In genomic region chr22:37417737-37418348, GRCh38 we compare ENCODE assay signal across 11 cellular contexts. TPM values are rescaled to one million over a fixed set of nuclear protein-coding genes. Genes with fewer than 3 reads are reported as not detected.
"Had no signal": no experiment of that assay in that cellular context is flagged by ENCODE, and none has a peak within 500 bp of the region (broad histone marks: within the 10 kb centered on the region; RNA-seq: fewer than 3 reads in every experiment).

No MANE protein-coding gene starts in this region.

- H3K27ac ChIP-seq: ascending aorta, esophagus squamous epithelium, parathyroid adenoma had no signal

- H3K27me3 ChIP-seq: ascending aorta had no signal

- H3K9me3 Mint-ChIP-seq: activated CD4-positive, alpha-beta T cell treated with anti-CD3 and anti-CD28 coated beads, Interleukin-2, amount 10 ng/mL, durations not matched to agents 24 days and 14 days; activated T-helper 1 cell treated with anti-CD3 and anti-CD28 coated beads, Interleukin-12 subunit alpha, Interleukin-12 subunit beta, Interleukin-2, Interleukin-4 antibody, amounts not matched to agents 30 ng/mL and 10 ng/mL and 1 ng/mL, durations not matched to agents 14 hours and 24 hours and 36 hours; stimulated activated effector memory CD8-positive, alpha-beta T cell treated with anti-CD3 and anti-CD28 coated beads, Interleukin-12 subunit alpha, Interleukin-12 subunit beta, amount 100 ng/mL, for 72 hours had no signal

- H3K36me3 Mint-ChIP-seq: stimulated activated effector memory CD8-positive, alpha-beta T cell treated with anti-CD3 and anti-CD28 coated beads, Interleukin-12 subunit alpha, Interleukin-12 subunit beta, amount 100 ng/mL, for 72 hours had no signal

- H2AFZ ChIP-seq: parathyroid adenoma had no signal

- H3K4me1 ChIP-seq: ascending aorta, parathyroid adenoma had no signal

- H3K36me3 ChIP-seq: ascending aorta, esophagus squamous epithelium had no signal

- H3K4me3 ChIP-seq: ascending aorta, esophagus squamous epithelium had no signal

- H3K79me2 ChIP-seq: parathyroid adenoma had no signal

- DNase-seq: activated CD4-positive, alpha-beta T cell treated with anti-CD3 and anti-CD28 coated beads, Interleukin-2, amount 10 ng/mL, durations not matched to agents 24 days and 14 days; activated CD4-positive, CD25-positive, alpha-beta regulatory T cell; activated CD8-positive, alpha-beta memory T cell treated with anti-CD3 and anti-CD28 coated beads for 24 hours; esophagus squamous epithelium; kidney glomerular epithelial cell; left ventricle myocardium superior; mesenchymal stem cell had no signal

- ATAC-seq: left ventricle myocardium superior; stimulated activated effector memory CD8-positive, alpha-beta T cell treated with anti-CD3 and anti-CD28 coated beads, Interleukin-12 subunit alpha, Interleukin-12 subunit beta, amount 100 ng/mL, for 72 hours had no signal

- H3K27ac Mint-ChIP-seq: activated T-helper 1 cell treated with anti-CD3 and anti-CD28 coated beads, Interleukin-12 subunit alpha, Interleukin-12 subunit beta, Interleukin-2, Interleukin-4 antibody, amounts not matched to agents 30 ng/mL and 10 ng/mL and 1 ng/mL, durations not matched to agents 14 hours and 24 hours and 36 hours had no signal

- H3K9me3 ChIP-seq: ascending aorta, esophagus squamous epithelium had no signal

RNA-seq across cellular contexts. Expression of gene ELFN2, which starts 9.4 kb away (rescaled TPM):
- total RNA-seq: ascending aorta, esophagus squamous epithelium had no signal
